In genomic region chr4:67721317-67721769, GRCh38 we compare ENCODE assay signal across 1 cellular context.
TF ChIP-seq lines count a peak whose summit lies in the region.

No MANE protein-coding gene starts in this region.

TF ChIP-seq in GM23338, 12 proteins besides CTCF, POLR2A, EP300 and RAD21:
- TF ChIP-seq ZNF462 (CRISPR knock-in tag; IDR thresholded peaks at IDR 0.05) (no peak), ZNF114 (CRISPR knock-in tag; IDR thresholded peaks at IDR 0.05) (no peak), EZH2phosphoT487 (IDR thresholded peaks at IDR 0.05; ENCODE audit: unreplicated experiment) (no peak), EZH2 (IDR thresholded peaks at IDR 0.05; ENCODE audit: low read depth, unreplicated experiment) (no peak), JUNB (IDR thresholded peaks at IDR 0.05; ENCODE audit: unreplicated experiment) (no peak)
